In genomic region chr18:28961669-28962228, GRCh38 we compare ENCODE assay signal across 7 cellular contexts.
DNase-seq lines count a peak whose midpoint lies in the region; ATAC-seq, FAIRE-seq and TF ChIP-seq lines count a peak whose summit lies in the region.

No MANE protein-coding gene starts in this region.

- no peak overlapping the region for H2AFZ ChIP-seq in astrocyte (ENCODE audit: low read depth, low read length)

- no peaks in the 10 kb centered on the region for H3K4me1 Mint-ChIP-seq in astrocyte (ENCODE audit: low read depth, unreplicated experiment)
- no peaks in the 10 kb centered on the region for H3K4me1 Mint-ChIP-seq in stimulated activated naive CD8-positive, alpha-beta T cell treated with anti-CD3 and anti-CD28 coated beads, Interleukin-15, amount 100 ng/mL, for 72 hours

- TF ChIP-seq CTCF in GM12874 (IDR thresholded peaks at IDR 0.05; ENCODE audit: insufficient read depth, low read depth, low read length) = peak; percentile 34; the same call in 1 of the 2 replicates
- TF ChIP-seq CTCF in astrocyte (IDR thresholded peaks at IDR 0.05; ENCODE audit: insufficient read depth, low read depth, low read length) = peak; percentile 35
- TF ChIP-seq CTCF in lung (IDR thresholded peaks at IDR 0.05; ENCODE audit: control extremely low read depth, extremely low read depth) = peak; percentile 3

- H4K20me1 ChIP-seq in astrocyte (ENCODE audit: insufficient read depth, low read length) = no peaks in the 10 kb centered on the region

- no peaks in the 10 kb centered on the region for H3K36me3 Mint-ChIP-seq in astrocyte (ENCODE audit: low read depth, unreplicated experiment)

- H3K36me3 ChIP-seq in astrocyte (ENCODE audit: insufficient read depth, low read length) (no peaks in the 10 kb centered on the region), lung (ENCODE audit: control insufficient read depth in 2 of 2, insufficient read depth in 2 of 2, low read length in 2 of 2) (no peaks in the 10 kb centered on the region)

- H3K27me3 Mint-ChIP-seq in astrocyte (ENCODE audit: low read depth, unreplicated experiment) = no peaks in the 10 kb centered on the region
- no peaks in the 10 kb centered on the region for H3K27me3 Mint-ChIP-seq in stimulated activated naive CD8-positive, alpha-beta T cell treated with anti-CD3 and anti-CD28 coated beads, Interleukin-15, amount 100 ng/mL, for 72 hours

- H3K27me3 ChIP-seq in astrocyte (ENCODE audit: insufficient read depth, low read length) (no peaks in the 10 kb centered on the region), lung (ENCODE audit: control insufficient read depth, insufficient read depth) (no peaks in the 10 kb centered on the region)

- no peaks in the 10 kb centered on the region for H3K79me2 ChIP-seq in astrocyte (ENCODE audit: insufficient read depth, low read length)

- H3K27ac Mint-ChIP-seq in astrocyte (ENCODE audit: unreplicated experiment) = no peak overlapping the region
- H3K27ac Mint-ChIP-seq in stimulated activated naive CD8-positive, alpha-beta T cell treated with anti-CD3 and anti-CD28 coated beads, Interleukin-15, amount 100 ng/mL, for 72 hours = no peak overlapping the region

- ATAC-seq in lung (ENCODE audit: insufficient read depth, low FRiP score) = peak; percentile 53
- ATAC-seq in GM19455 (IDR thresholded peaks at IDR 0.05; ENCODE audit: unreplicated experiment) = no peak
- ATAC-seq in stimulated activated naive CD8-positive, alpha-beta T cell treated with anti-CD3 and anti-CD28 coated beads, Interleukin-15, amount 100 ng/mL, for 72 hours = no peak

- H3K4me2 ChIP-seq in astrocyte (ENCODE audit: low read length) = no peak overlapping the region

- H3K4me3 ChIP-seq in astrocyte (ENCODE audit: insufficient read depth, low read depth, low read length) (no peak overlapping the region), lung (no peak overlapping the region)

- DNase-seq in NCI-H1105 (lab: John Stamatoyannopoulos, UW) = peak; percentile 13
- DNase-seq in astrocyte (ENCODE audit: low read depth) = no peak
- no peak for DNase-seq in lung (ENCODE audit: low spot score)
- DNase-seq in HuH-7.5 (ENCODE audit: low spot score) = no peak
- no peak for DNase-seq in stimulated activated naive CD8-positive, alpha-beta T cell treated with anti-CD3 and anti-CD28 coated beads, Interleukin-15, amount 100 ng/mL, for 72 hours

- H3K4me1 ChIP-seq in astrocyte (ENCODE audit: insufficient read depth, low read length) = peaks cover 3% of the 10 kb centered on the region
- no peaks in the 10 kb centered on the region for H3K4me1 ChIP-seq in lung (ENCODE audit: control insufficient read depth in 2 of 2, insufficient read depth in 2 of 2, low read length in 2 of 2)

- no peak overlapping the region for H3K27ac ChIP-seq in astrocyte (ENCODE audit: low read depth, low read length)
- H3K27ac ChIP-seq in lung (ENCODE audit: low read depth in 1 of 2, low read length in 1 of 2) = no peak overlapping the region

- 77 to 78% methylated on average over 8 of the region's 8 CpGs for WGBS in lung, 2 donors

- no peak for FAIRE-seq in astrocyte (lab: Jason Lieb, UNC)

- H3K9me3 ChIP-seq in astrocyte (ENCODE audit: insufficient read depth, low read depth, low read length) = no peaks in the 10 kb centered on the region
- H3K9me3 ChIP-seq in lung (ENCODE audit: control insufficient read depth in 2 of 2, insufficient read depth in 1 of 2, low read length in 1 of 2) = peaks cover 0 to 3% of the 10 kb centered on the region in 2 donors

- no peak overlapping the region for H3K9ac ChIP-seq in astrocyte (ENCODE audit: low read length)

- H3K4me3 Mint-ChIP-seq in astrocyte (ENCODE audit: unreplicated experiment) = no peak overlapping the region
- H3K4me3 Mint-ChIP-seq in stimulated activated naive CD8-positive, alpha-beta T cell treated with anti-CD3 and anti-CD28 coated beads, Interleukin-15, amount 100 ng/mL, for 72 hours = no peak overlapping the region

- no peaks in the 10 kb centered on the region for H3K9me3 Mint-ChIP-seq in astrocyte (ENCODE audit: unreplicated experiment)
- no peaks in the 10 kb centered on the region for H3K9me3 Mint-ChIP-seq in stimulated activated naive CD8-positive, alpha-beta T cell treated with anti-CD3 and anti-CD28 coated beads, Interleukin-15, amount 100 ng/mL, for 72 hours
